ENCODE assay signal across 8 cellular contexts in the genomic region with DNA sequence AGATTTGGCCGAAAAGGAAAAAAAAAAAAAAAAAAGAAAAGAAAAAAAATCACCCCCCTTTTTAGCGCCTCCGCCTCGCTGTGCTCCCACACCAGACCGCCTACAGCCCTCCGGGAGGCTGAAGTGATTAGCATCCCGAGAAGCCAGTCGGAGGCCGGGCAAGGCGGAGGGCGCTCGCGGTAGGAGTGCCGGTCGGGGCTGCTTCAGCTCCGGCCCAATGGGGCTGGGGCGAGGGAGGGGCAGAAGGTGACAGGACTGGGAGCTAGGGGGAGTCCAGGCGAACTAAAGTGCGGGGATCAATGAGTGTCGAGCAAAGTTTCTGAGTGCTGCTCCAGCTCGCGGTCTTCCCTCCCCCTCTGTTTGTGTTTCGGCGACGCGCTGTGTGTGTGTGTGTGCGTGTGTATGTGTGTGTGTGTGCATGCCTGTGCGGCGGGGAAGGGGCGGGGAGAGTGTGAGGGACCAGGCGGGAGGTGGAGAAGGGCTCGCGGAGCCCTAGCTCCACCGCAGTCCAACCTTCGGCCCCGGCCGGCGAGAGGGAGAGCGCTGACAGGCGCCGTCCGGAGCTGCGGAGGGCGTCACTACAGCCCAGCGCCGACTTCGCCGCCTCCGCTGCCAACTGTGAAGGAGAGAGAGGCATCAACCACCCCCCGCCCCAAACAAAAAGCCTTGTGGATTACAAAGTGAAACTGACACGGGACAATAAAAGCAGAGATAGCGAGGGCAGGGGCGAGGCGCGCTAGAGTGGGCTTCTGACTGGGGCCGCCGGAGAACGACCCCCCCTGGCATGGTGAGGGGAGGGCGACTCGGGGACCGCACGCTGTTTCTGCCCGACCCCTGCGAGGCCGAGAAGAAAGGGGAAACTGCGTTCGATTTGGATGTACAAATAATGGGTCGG. TPM values are rescaled to one million over a fixed set of nuclear protein-coding genes. Genes with fewer than 3 reads are reported as not detected.
DNase-seq lines count a peak whose midpoint lies in the region; ATAC-seq, FAIRE-seq and TF ChIP-seq lines count a peak whose summit lies in the region.

TSS of gene FAT4 (plus strand) at position 280 of the 895 bp plus-strand sequence. CDS start 1,457 bp downstream, outside the sequence.

- peak; percentile 77 for ATAC-seq in GM21381 (IDR thresholded peaks at IDR 0.05; ENCODE audit: unreplicated experiment)
- peak; percentile 28 to 86 for ATAC-seq in activated naive CD4-positive, alpha-beta T cell treated with anti-CD3 and anti-CD28 coated beads, Interleukin-2, amount 50 U/mL, for 72 hours

- DNase-seq in DMS 273 (lab: John Stamatoyannopoulos, UW; ENCODE audit: unreplicated experiment) (peak; percentile 93), HK-2 (ENCODE audit: unreplicated experiment) (peak; percentile 97), NOMO-1 treated with DMSO at 0.1 percent for 48 hours (lab: John Stamatoyannopoulos, UW; ENCODE audit: unreplicated experiment) (peak; percentile 54), frontal cortex (ENCODE audit: low spot score in 2 of 2) (peak; percentile 77 to 79), type B pancreatic cell (ENCODE audit: extremely low spot score, unreplicated experiment) (peak; percentile 91)
- peak in 1 of 2 donors; percentile 36 for DNase-seq in activated naive CD4-positive, alpha-beta T cell treated with anti-CD3 and anti-CD28 coated beads, Interleukin-2, amount 50 U/mL, for 72 hours (ENCODE audit: low spot score in 2 of 2)

- TF ChIP-seq CTCF in nephron (IDR thresholded peaks at IDR 0.05; ENCODE audit: unreplicated experiment in 3 of 3), result no peak
- no peak for TF ChIP-seq CTCF in type B pancreatic cell (conservative IDR thresholded peaks at IDR 0.05)

- peaks cover 0 to 25% of the 10 kb centered on the region in 2 donors for H3K36me3 Mint-ChIP-seq in activated naive CD4-positive, alpha-beta T cell treated with anti-CD3 and anti-CD28 coated beads, Interleukin-2, amount 50 U/mL, for 72 hours
- H3K36me3 Mint-ChIP-seq in nephron (ENCODE audit: low read depth), result peaks cover 33% of the 10 kb centered on the region
- peaks cover 20% of the 10 kb centered on the region for H3K36me3 Mint-ChIP-seq in type B pancreatic cell

- FAIRE-seq in frontal cortex (lab: Jason Lieb, UNC), result no peak

- no peaks in the 10 kb centered on the region for H3K9me3 Mint-ChIP-seq in activated naive CD4-positive, alpha-beta T cell treated with anti-CD3 and anti-CD28 coated beads, Interleukin-2, amount 50 U/mL, for 72 hours
- H3K9me3 Mint-ChIP-seq in nephron (peaks cover 3% of the 10 kb centered on the region), type B pancreatic cell (no peaks in the 10 kb centered on the region)

- no peak within 1 kb of the TSS for H3K27ac Mint-ChIP-seq in activated naive CD4-positive, alpha-beta T cell treated with anti-CD3 and anti-CD28 coated beads, Interleukin-2, amount 50 U/mL, for 72 hours
- H3K27ac Mint-ChIP-seq in nephron (peak within 1 kb of the TSS; percentile 96 to 99 (median 98)), type B pancreatic cell (peak within 1 kb of the TSS; percentile 87)

- peaks cover 44% of the 10 kb centered on the region for H3K4me1 Mint-ChIP-seq in nephron
- H3K4me1 Mint-ChIP-seq in type B pancreatic cell (ENCODE audit: unreplicated experiment), result peaks cover 12% of the 10 kb centered on the region

- H3K27me3 Mint-ChIP-seq in nephron (ENCODE audit: low read depth) (peaks cover 8% of the 10 kb centered on the region), type B pancreatic cell (peaks cover 64% of the 10 kb centered on the region)

- peak within 1 kb of the TSS; percentile 98 to 99 (median 98) for H3K4me3 Mint-ChIP-seq in nephron
- H3K4me3 Mint-ChIP-seq in type B pancreatic cell, result peak within 1 kb of the TSS; percentile 94

RNA-seq across cellular contexts. Expression of gene FAT4, which starts in this region (rescaled TPM):
- total RNA-seq in activated naive CD4-positive, alpha-beta T cell treated with anti-CD3 and anti-CD28 coated beads, Interleukin-2, amount 50 U/mL, for 72 hours, result not detected
- 110 TPM for total RNA-seq in frontal cortex
- total RNA-seq in type B pancreatic cell (ENCODE audit: low replicate concordance), result 3.3 and 21.3 TPM in 2 replicates

Comparison
In these comparisons a context has a peak if more than half of its experiments do, and no peak if none do; other contexts are left out.
1. Peak in ATAC-seq in activated naive CD4-positive, alpha-beta T cell treated with anti-CD3 and anti-CD28 coated beads, Interleukin-2, amount 50 U/mL, for 72 hours; RNA of the gene not detected or under 1 TPM.
2. H3K27ac Mint-ChIP-seq: peak in nephron (3 of 3) and type B pancreatic cell (single experiment); none in activated naive CD4-positive, alpha-beta T cell treated with anti-CD3 and anti-CD28 coated beads, Interleukin-2, amount 50 U/mL, for 72 hours (0 of 2).